9 cellular contexts compared by ENCODE assay signal in the genomic region with DNA sequence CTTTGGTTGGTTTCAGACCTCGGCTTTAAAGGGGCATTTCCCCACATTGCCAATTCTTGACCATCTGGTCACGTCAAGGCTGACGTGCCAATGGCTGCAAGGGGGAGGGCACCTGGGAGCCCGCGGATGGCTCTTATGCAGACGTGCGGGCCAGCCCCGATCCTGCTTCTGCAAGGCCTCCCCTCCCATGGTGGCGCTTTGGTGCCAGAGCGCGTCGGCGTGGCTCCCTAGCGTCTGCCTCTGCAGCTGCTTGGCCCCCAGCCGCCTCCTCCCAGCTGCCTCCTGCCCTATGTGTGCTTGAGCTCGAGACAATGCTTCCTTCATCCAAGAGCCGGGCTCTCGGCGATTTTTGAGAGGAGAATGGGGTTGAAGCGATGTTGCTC. TPM values are rescaled to one million over a fixed set of nuclear protein-coding genes. Genes with fewer than 3 reads are reported as not detected.
DNase-seq lines count a peak whose midpoint lies in the region; ATAC-seq lines count a peak whose summit lies in the region.
"Had no signal": no experiment of that assay in that cellular context is flagged by ENCODE, and none has a peak within 500 bp of the region (broad histone marks: within the 10 kb centered on the region; RNA-seq: fewer than 3 reads in every experiment).

No MANE protein-coding gene starts in this region.

- no peak overlapping the region for H3K4me3 ChIP-seq in BLaER1 treated with 17β-estradiol and CSF1 and Interleukin-3, amounts not matched to agents 10 nM and 100 nM
- H3K4me3 ChIP-seq in trophoblast cell (ENCODE audit: low read depth, low read length), result no peak overlapping the region

- no peak overlapping the region for H2AFZ ChIP-seq in trophoblast cell (ENCODE audit: insufficient read depth, low read length, poor library complexity)

- DNase-seq in RPMI7951 (ENCODE audit: low read depth) (peak; percentile 92), foreskin melanocyte (peak; percentile 85), trophoblast cell (peak; percentile 56 to 63), D341Med (ENCODE audit: low spot score) (no peak), kidney glomerular epithelial cell (lab: John Stamatoyannopoulos, UW) (no peak), NCI-H2029 treated with DMSO at 0.1 percent for 48 hours (lab: John Stamatoyannopoulos, UW) (no peak)
- DNase-seq: activated CD4-positive, alpha-beta T cell treated with anti-CD3 and anti-CD28 coated beads, Interleukin-2, amount 50 U/mL, for 48 hours had no signal

- no peaks in the 10 kb centered on the region for H3K27me3 ChIP-seq in BLaER1 treated with 17β-estradiol and CSF1 and Interleukin-3, amounts not matched to agents 10 nM and 100 nM
- H3K27me3 ChIP-seq in trophoblast cell (ENCODE audit: insufficient read depth, low read length), result no peaks in the 10 kb centered on the region

- H2BK120ac ChIP-seq in trophoblast cell (ENCODE audit: insufficient read depth, low read length, poor library complexity), result no peak overlapping the region

- no peak overlapping the region for H2BK5ac ChIP-seq in trophoblast cell (ENCODE audit: low read depth, low read length, poor library complexity)

- no peak overlapping the region for H2BK12ac ChIP-seq in trophoblast cell (ENCODE audit: low read length)

- no peaks in the 10 kb centered on the region for H3K79me1 ChIP-seq in trophoblast cell (ENCODE audit: low read length)

- no peak overlapping the region for H4K12ac ChIP-seq in trophoblast cell (ENCODE audit: low read depth, low read length)

- no CpG with 5 or more reads among the region's 20 CpGs for WGBS in trophoblast cell (ENCODE audit: extremely low coverage, insufficient coverage, insufficient read length)

- H3K36me3 ChIP-seq in BLaER1 treated with 17β-estradiol and CSF1 and Interleukin-3, amounts not matched to agents 10 nM and 100 nM, result peaks cover 16 to 46% (median 28%) of the 10 kb centered on the region in 11 experiments; a peak in 20 of 22 replicates
- H3K36me3 ChIP-seq in trophoblast cell (ENCODE audit: control insufficient read depth in 1 of 2, insufficient read depth in 2 of 2, low read length in 2 of 2), result peaks cover 20 to 25% of the 10 kb centered on the region in 2 experiments

- no peak overlapping the region for H4K8ac ChIP-seq in trophoblast cell (ENCODE audit: low read depth, low read length)

- no peak overlapping the region for H4K91ac ChIP-seq in trophoblast cell (ENCODE audit: low read depth, low read length)

- peak overlapping the region; percentile 26 to 71 (median 57); a peak in 20 of 22 replicates for H3K4me2 ChIP-seq in BLaER1 treated with 17β-estradiol and CSF1 and Interleukin-3, amounts not matched to agents 10 nM and 100 nM
- no peak overlapping the region for H3K4me2 ChIP-seq in trophoblast cell (ENCODE audit: low read length)

- peaks cover 19 to 47% (median 32%) of the 10 kb centered on the region in 11 experiments for H3K9me3 ChIP-seq in BLaER1 treated with 17β-estradiol and CSF1 and Interleukin-3, amounts not matched to agents 10 nM and 100 nM (replicated peaks in 1 of 11)
- H3K9me3 ChIP-seq in trophoblast cell (ENCODE audit: insufficient read depth, low read depth, low read length), result peaks cover 25% of the 10 kb centered on the region

- ATAC-seq in GM21360 (IDR thresholded peaks at IDR 0.05; ENCODE audit: unreplicated experiment), result no peak

- H3K4ac ChIP-seq in trophoblast cell (ENCODE audit: low read depth, low read length), result no peak overlapping the region

- H3K23ac ChIP-seq in trophoblast cell (ENCODE audit: low read length), result no peak overlapping the region

- peaks cover 60 to 93% (median 86%) of the 10 kb centered on the region in 10 experiments for H3K4me1 ChIP-seq in BLaER1 treated with 17β-estradiol and CSF1 and Interleukin-3, amounts not matched to agents 10 nM and 100 nM
- H3K4me1 ChIP-seq in trophoblast cell (ENCODE audit: control insufficient read depth in 1 of 2, insufficient read depth in 2 of 2, low read length in 2 of 2), result peaks cover 9 to 16% of the 10 kb centered on the region in 2 experiments

- peaks cover 52 to 95% (median 91%) of the 10 kb centered on the region in 11 experiments for H4K20me1 ChIP-seq in BLaER1 treated with 17β-estradiol and CSF1 and Interleukin-3, amounts not matched to agents 10 nM and 100 nM

- H3K14ac ChIP-seq in trophoblast cell (ENCODE audit: low read length), result no peak overlapping the region

- peak overlapping the region in 3 of 11 experiments; percentile 67 to 75 (median 74); a peak in 3 of 22 replicates for H3K9ac ChIP-seq in BLaER1 treated with 17β-estradiol and CSF1 and Interleukin-3, amounts not matched to agents 10 nM and 100 nM
- H3K9ac ChIP-seq in trophoblast cell (ENCODE audit: low read length), result no peak overlapping the region

- peak overlapping the region in 7 of 11 experiments; percentile 73 to 96 (median 84); a peak in 15 of 22 replicates for H3K27ac ChIP-seq in BLaER1 treated with 17β-estradiol and CSF1 and Interleukin-3, amounts not matched to agents 10 nM and 100 nM
- H3K27ac ChIP-seq in trophoblast cell (ENCODE audit: low read depth, low read length), result no peak overlapping the region

- H3K79me2 ChIP-seq in trophoblast cell (ENCODE audit: control insufficient read depth, insufficient read depth, low read length, poor library complexity), result peaks cover 16% of the 10 kb centered on the region

- H3K18ac ChIP-seq in trophoblast cell (ENCODE audit: low read length), result no peak overlapping the region

- H2AK5ac ChIP-seq in trophoblast cell (ENCODE audit: low read length), result no peak overlapping the region

RNA-seq across cellular contexts. Expression of gene SKI, which starts 29.1 kb away (rescaled TPM):
- total RNA-seq in RPMI7951 (2014; rRNA removed; shearing (Covaris generic)), result 3.5 and 7.7 TPM in 2 replicates
- 73.3 and 73.7 TPM in 2 replicates for polyA plus RNA-seq in trophoblast cell (2013)

Comparison
In these comparisons a context has a peak if more than half of its experiments do, and no peak if none do; other contexts are left out.
1. DNase-seq: peak in RPMI7951 (single experiment), foreskin melanocyte (single experiment) and trophoblast cell (2 of 2); none in D341Med (single experiment), kidney glomerular epithelial cell (single experiment) and NCI-H2029 treated with DMSO at 0.1 percent for 48 hours (single experiment).